ENCODE assay signal across 31 cellular contexts in the genomic region with DNA sequence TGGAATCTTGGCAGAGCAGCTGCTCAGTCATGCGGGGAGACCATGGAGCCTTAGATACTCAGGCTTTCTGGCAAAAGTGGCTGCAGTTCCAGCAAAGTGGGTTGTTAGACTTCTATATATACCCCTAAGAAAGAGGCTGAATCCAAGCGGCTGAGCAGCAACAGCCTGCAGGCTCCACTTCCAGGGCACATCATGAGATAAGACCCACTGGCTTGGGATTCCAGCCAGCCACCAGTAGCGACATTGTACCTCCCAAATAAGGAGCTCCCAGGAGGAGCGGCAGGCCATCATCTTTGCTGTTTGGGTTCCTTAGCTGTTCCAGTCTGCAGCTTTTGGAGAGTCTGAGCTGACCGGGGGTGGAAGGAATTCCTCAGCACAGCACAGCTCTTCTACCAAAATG.
"Had no signal": no experiment of that assay in that cellular context is flagged by ENCODE, and none has a peak within 500 bp of the region (broad histone marks: within the 10 kb centered on the region; RNA-seq: fewer than 3 reads in every experiment).

No MANE protein-coding gene starts in this region.

- H3K27ac ChIP-seq: body of pancreas, cardiac muscle cell, esophagus muscularis mucosa, hepatocyte, lower lobe of right lung, neutrophil, ovary, prostate gland, tibial artery, upper lobe of right lung had no signal

- H3K9me3 ChIP-seq: body of pancreas, mucosa of descending colon, neutrophil, ovary, prostate gland had no signal

- ATAC-seq: activated CD4-positive, alpha-beta T cell treated with anti-CD3 and anti-CD28 coated beads for 36 hours; activated CD8-positive, alpha-beta memory T cell treated with anti-CD3 and anti-CD28 coated beads, Interleukin-2, amount 10 ng/mL, durations not matched to agents 7 days and 5 days; activated CD8-positive, alpha-beta T cell treated with anti-CD3 and anti-CD28 coated beads, Interleukin-2, amount 10 ng/mL, durations not matched to agents 7 days and 5 days; activated naive CD4-positive, alpha-beta T cell treated with anti-CD3 and anti-CD28 coated beads, Interleukin-2, amount 50 U/mL, for 72 hours; body of pancreas; left colon; lower lobe of right lung; mucosa of descending colon; stimulated activated memory B cell treated with anti-CD40 and anti-IgM and Interleukin-4, amounts not matched to agents 10 μg/mL and 1 μg/mL and 100 μg/mL, for 72 hours; stimulated activated naive CD8-positive, alpha-beta T cell treated with anti-CD3 and anti-CD28 coated beads, Interleukin-15, amount 100 ng/mL, for 72 hours; upper lobe of right lung had no signal

- H3K36me3 ChIP-seq: cardiac muscle cell, esophagus muscularis mucosa, lower lobe of right lung, neutrophil, ovary, prostate gland, tibial artery, upper lobe of right lung had no signal

- H3K4me1 ChIP-seq: body of pancreas, esophagus muscularis mucosa, lower lobe of right lung, prostate gland, upper lobe of right lung had no signal

- H3K4me3 ChIP-seq: body of pancreas, cardiac muscle cell, esophagus muscularis mucosa, hepatocyte, lower lobe of right lung, mucosa of descending colon, ovary, prostate gland, smooth muscle cell, tibial artery, upper lobe of right lung had no signal

- H3K27me3 ChIP-seq: body of pancreas, cardiac muscle cell, esophagus muscularis mucosa, hepatocyte, neutrophil, ovary, tibial artery, upper lobe of right lung had no signal

- DNase-seq: activated CD4-positive, alpha-beta T cell treated with anti-CD3 and anti-CD28 coated beads for 36 hours; activated CD4-positive, CD25-positive, alpha-beta regulatory T cell; activated CD8-positive, alpha-beta memory T cell treated with anti-CD3 and anti-CD28 coated beads, Interleukin-2, amount 10 ng/mL, durations not matched to agents 7 days and 5 days; activated CD8-positive, alpha-beta T cell treated with anti-CD3 and anti-CD28 coated beads, Interleukin-2, amount 10 ng/mL, durations not matched to agents 7 days and 5 days; activated naive CD4-positive, alpha-beta T cell; activated T-cell treated with anti-CD3 and anti-CD28 coated beads, Interleukin-2, amount 50 U/mL, for 48 hours; body of pancreas; effector CD4-positive, alpha-beta T cell; foreskin melanocyte; left colon; lower lobe of right lung; mesenchymal stem cell; mucosa of descending colon; ovary; retina; stimulated activated CD4-positive, alpha-beta T cell treated with anti-CD3 and anti-CD28 coated beads, Interleukin-1b, Interleukin-23, amount 100 ng/mL, for 48 hours; stimulated activated CD4-positive, alpha-beta T cell treated with anti-CD3 and anti-CD28 coated beads, Interleukin-4, amount 100 ng/mL, for 4 hours; stimulated activated CD8-positive, alpha-beta memory T cell treated with anti-CD3 and anti-CD28 coated beads, Interleukin-4, amount 100 ng/mL, for 48 hours; stimulated activated naive CD8-positive, alpha-beta T cell treated with anti-CD3 and anti-CD28 coated beads, Interleukin-15, amount 100 ng/mL, for 72 hours; substantia nigra; T-helper 1 cell; tibial artery; upper lobe of right lung had no signal
